ENCODE assay signal across 35 cellular contexts in the genomic region with DNA sequence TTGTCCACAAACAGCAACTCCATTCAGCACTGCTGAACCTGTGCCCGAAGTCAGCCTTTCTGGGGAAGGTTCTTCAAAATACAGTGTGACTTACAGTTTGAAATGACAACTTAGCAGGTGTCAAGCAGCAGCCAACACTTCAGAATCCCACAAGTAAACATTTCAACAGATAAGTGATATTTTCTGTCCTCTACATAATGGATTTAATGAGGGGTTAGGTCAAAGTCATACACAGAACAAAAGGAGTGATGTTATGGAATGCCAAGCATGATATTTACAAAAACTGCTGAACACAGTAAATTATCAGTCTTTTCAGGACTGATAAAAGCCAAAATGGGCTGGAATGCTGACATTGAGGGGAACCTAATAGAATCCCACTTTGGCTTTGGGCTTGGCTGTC.
DNase-seq lines count a peak whose midpoint lies in the region; ATAC-seq and TF ChIP-seq lines count a peak whose summit lies in the region.
"Had no signal": no experiment of that assay in that cellular context is flagged by ENCODE, and none has a peak within 500 bp of the region (broad histone marks: within the 10 kb centered on the region; RNA-seq: fewer than 3 reads in every experiment).

No MANE protein-coding gene starts in this region.

- H3K4me3 ChIP-seq in neural progenitor cell, result no peak overlapping the region
- H3K4me3 ChIP-seq in right lobe of liver, result no peak overlapping the region
- H3K4me3 ChIP-seq: cardiac muscle cell, ovary, skin epidermis had no signal

- 33% methylated on average over 1 of the region's 1 CpG for WGBS in right lobe of liver (ENCODE audit: insufficient coverage, low coverage, low lambda C conversion rate, missing lambda C conversion rate)

- H2AFZ ChIP-seq in neural progenitor cell (replicated peaks), result peak overlapping the region; percentile 50

- DNase-seq in DMS153 (lab: John Stamatoyannopoulos, UW) (peak; percentile 46), DMS153 treated with DMSO at 0.1 percent for 48 hours (lab: John Stamatoyannopoulos, UW; ENCODE audit: unreplicated experiment) (no peak), NCI-H146 treated with DMSO at 0.1 percent for 48 hours (lab: John Stamatoyannopoulos, UW; ENCODE audit: unreplicated experiment) (peak; percentile 61), NCI-H345 (lab: John Stamatoyannopoulos, UW) (peak; percentile 22), neural progenitor cell (ENCODE audit: low spot score) (no peak), right lobe of liver (no peak), amygdala (lab: John Stamatoyannopoulos, UW) (no peak)
- DNase-seq: activated B cell treated with CpG ODN at 0.5 μM for 24 hours; activated CD4-positive, alpha-beta T cell treated with anti-CD3 and anti-CD28 coated beads, Interleukin-2, amount 50 U/mL, for 1 hour; activated gamma-delta T cell treated with Interleukin-2 at 50 U/mL for 16 hours; activated naive CD8-positive, alpha-beta T cell treated with anti-CD3 and anti-CD28 coated beads, Interleukin-2, amount 10 ng/mL, durations not matched to agents 7 days and 5 days; activated T-cell treated with anti-CD3 and anti-CD28 coated beads, Interleukin-2, amount 50 U/mL, for 24 hours; C1 segment of cervical spinal cord; cortex of kidney; DND-41; effector memory CD4-positive, alpha-beta T cell; GF-D8; left colon; NCI-H1694; NCI-H446 treated with DMSO at 0.1 percent for 48 hours; nephron progenitor cell; ovary; stimulated activated naive B cell treated with anti-CD40 and anti-IgM and Interleukin-4, amounts not matched to agents 10 μg/mL and 1 μg/mL and 100 μg/mL, for 72 hours; substantia nigra; trophoblast cell had no signal

- no peak overlapping the region for H3K9ac ChIP-seq in neural progenitor cell

- no peaks in the 10 kb centered on the region for H3K4me1 Mint-ChIP-seq in neural progenitor cell
- H3K4me1 Mint-ChIP-seq: activated B cell treated with CpG ODN at 0.5 μM for 24 hours; activated naive CD8-positive, alpha-beta T cell treated with anti-CD3 and anti-CD28 coated beads, Interleukin-2, amount 10 ng/mL, durations not matched to agents 7 days and 5 days; IgD-negative memory B cell; nephron progenitor cell had no signal

- no peak overlapping the region for H3K4me2 ChIP-seq in neural progenitor cell

- no peak overlapping the region for H3K27ac Mint-ChIP-seq in neural progenitor cell
- H3K27ac Mint-ChIP-seq: activated B cell treated with CpG ODN at 0.5 μM for 24 hours; activated naive CD8-positive, alpha-beta T cell treated with anti-CD3 and anti-CD28 coated beads, Interleukin-2, amount 10 ng/mL, durations not matched to agents 7 days and 5 days; activated T-cell treated with anti-CD3 and anti-CD28 coated beads, Interleukin-2, amount 50 U/mL, for 24 hours; IgD-negative memory B cell; nephron progenitor cell; stimulated activated naive B cell treated with anti-CD40 and anti-IgM and Interleukin-4, amounts not matched to agents 10 μg/mL and 1 μg/mL and 100 μg/mL, for 72 hours; T-helper 1 cell treated with Interleukin-12 subunit alpha and Interleukin-12 subunit beta and Interleukin-4 antibody, amounts not matched to agents 30 μg/mL and 1 μg/mL, for 36 hours had no signal

- H3K27me3 Mint-ChIP-seq in neural progenitor cell (ENCODE audit: insufficient read depth, low read depth), result peaks cover 2% of the 10 kb centered on the region

- H3K9me3 ChIP-seq in neural progenitor cell (ENCODE audit: low read depth) (no peaks in the 10 kb centered on the region), right lobe of liver (no peaks in the 10 kb centered on the region)
- H3K9me3 ChIP-seq: ovary had no signal

- H4K20me1 ChIP-seq in neural progenitor cell (ENCODE audit: low read depth), result no peaks in the 10 kb centered on the region

- no peak for TF ChIP-seq POLR2A in right lobe of liver (IDR thresholded peaks at IDR 0.05)

- no peaks in the 10 kb centered on the region for H3K9me3 Mint-ChIP-seq in neural progenitor cell
- H3K9me3 Mint-ChIP-seq: stimulated activated naive B cell treated with anti-CD40 and anti-IgM and Interleukin-4, amounts not matched to agents 10 μg/mL and 1 μg/mL and 100 μg/mL, for 72 hours; T-helper 1 cell treated with Interleukin-12 subunit alpha and Interleukin-12 subunit beta and Interleukin-4 antibody, amounts not matched to agents 30 μg/mL and 1 μg/mL, for 36 hours had no signal

- H3K4me3 Mint-ChIP-seq in neural progenitor cell, result no peak overlapping the region
- H3K4me3 Mint-ChIP-seq: activated B cell treated with CpG ODN at 0.5 μM for 24 hours; activated naive CD8-positive, alpha-beta T cell treated with anti-CD3 and anti-CD28 coated beads, Interleukin-2, amount 10 ng/mL, durations not matched to agents 7 days and 5 days; activated T-cell treated with anti-CD3 and anti-CD28 coated beads, Interleukin-2, amount 50 U/mL, for 24 hours; IgD-negative memory B cell; nephron progenitor cell; stimulated activated naive B cell treated with anti-CD40 and anti-IgM and Interleukin-4, amounts not matched to agents 10 μg/mL and 1 μg/mL and 100 μg/mL, for 72 hours; T-helper 1 cell treated with Interleukin-12 subunit alpha and Interleukin-12 subunit beta and Interleukin-4 antibody, amounts not matched to agents 30 μg/mL and 1 μg/mL, for 36 hours had no signal

- H3K36me3 ChIP-seq in neural progenitor cell, result no peaks in the 10 kb centered on the region
- no peaks in the 10 kb centered on the region for H3K36me3 ChIP-seq in right lobe of liver
- H3K36me3 ChIP-seq: cardiac muscle cell, ovary had no signal

- ATAC-seq in right lobe of liver (no peak), esophagus mucosa (no peak)
- ATAC-seq: HCT116; left colon; Right ventricle myocardium inferior; SK-N-SH treated with all-trans-retinoic acid at 6 μM for 48 hours; stimulated activated naive B cell treated with anti-CD40 and anti-IgM and Interleukin-4, amounts not matched to agents 10 μg/mL and 1 μg/mL and 100 μg/mL, for 72 hours had no signal

- TF ChIP-seq CTCF in neural progenitor cell (IDR thresholded peaks at IDR 0.05), result no peak
- no peak for TF ChIP-seq CTCF in right lobe of liver (IDR thresholded peaks at IDR 0.05)

- no peaks in the 10 kb centered on the region for H3K79me2 ChIP-seq in neural progenitor cell (ENCODE audit: low read depth)

- no peaks in the 10 kb centered on the region for H3F3A ChIP-seq in neural progenitor cell (ENCODE audit: low read depth)

- H3K4me1 ChIP-seq in neural progenitor cell (no peaks in the 10 kb centered on the region), right lobe of liver (no peaks in the 10 kb centered on the region)

- H3K27me3 ChIP-seq in neural progenitor cell (no peaks in the 10 kb centered on the region), right lobe of liver (no peaks in the 10 kb centered on the region)
- H3K27me3 ChIP-seq: cardiac muscle cell, ovary had no signal

- H3K27ac ChIP-seq in neural progenitor cell (no peak overlapping the region), right lobe of liver (no peak overlapping the region)
- H3K27ac ChIP-seq: 22Rv1, cardiac muscle cell, epithelial cell of prostate, ovary, skin epidermis had no signal

- intact Hi-C loops in right lobe of liver (cut with DNase I), result no loop called here

- no peaks in the 10 kb centered on the region for H3K36me3 Mint-ChIP-seq in neural progenitor cell
- H3K36me3 Mint-ChIP-seq: activated naive CD8-positive, alpha-beta T cell treated with anti-CD3 and anti-CD28 coated beads, Interleukin-2, amount 10 ng/mL, durations not matched to agents 7 days and 5 days; IgD-negative memory B cell; stimulated activated naive B cell treated with anti-CD40 and anti-IgM and Interleukin-4, amounts not matched to agents 10 μg/mL and 1 μg/mL and 100 μg/mL, for 72 hours had no signal

Comparison
In these comparisons a context has a peak if more than half of its experiments do, and no peak if none do; other contexts are left out.
1. DNase-seq: peak in DMS153 (single experiment), NCI-H146 treated with DMSO at 0.1 percent for 48 hours (single experiment) and NCI-H345 (single experiment); none in DMS153 treated with DMSO at 0.1 percent for 48 hours (single experiment), neural progenitor cell (single experiment), right lobe of liver (0 of 3) and amygdala (0 of 56).